Comparison of ENCODE assay signal across 10 cellular contexts in genomic region chr3:39181408-39182335, GRCh38. TPM values are rescaled to one million over a fixed set of nuclear protein-coding genes. Genes with fewer than 3 reads are reported as not detected.
DNase-seq lines count a peak whose midpoint lies in the region; ATAC-seq, FAIRE-seq and TF ChIP-seq lines count a peak whose summit lies in the region.
"Had no signal": no experiment of that assay in that cellular context is flagged by ENCODE, and none has a peak within 500 bp of the region (broad histone marks: within the 10 kb centered on the region; RNA-seq: fewer than 3 reads in every experiment).

No MANE protein-coding gene starts in this region.

- DNase-seq in Karpas-422, result peak; percentile 63
- no peak for DNase-seq in mammary epithelial cell
- no peak for DNase-seq in naive thymus-derived CD8-positive, alpha-beta T cell
- no peak for DNase-seq in hypothalamus (lab: John Stamatoyannopoulos, UW)
- no peak for DNase-seq in putamen (ENCODE audit: low spot score)
- no peak for DNase-seq in T1000 (lab: John Stamatoyannopoulos, UW)
- DNase-seq in GM12892 (ENCODE audit: insufficient read length), result no peak

- H3K4me1 Mint-ChIP-seq in naive thymus-derived CD8-positive, alpha-beta T cell, result peaks cover 21 to 41% (median 37%) of the 10 kb centered on the region in 4 donors

- TF ChIP-seq POLR2A in GM12892 (IDR thresholded peaks at IDR 0.05; ENCODE audit: low read depth, low read length), result no peak

- H3K9ac ChIP-seq in BLaER1 (no peak overlapping the region), Karpas-422 (ENCODE audit: low read length) (peak overlapping the region; percentile 25; the same call in 1 of the 2 replicates), mammary epithelial cell (ENCODE audit: insufficient read depth, low read length) (peak overlapping the region; percentile 36)

- BruUV-seq in mammary epithelial cell (replicated peaks; lab: Mats Ljungman, UMichigan), result no TSS peak

- POLR2A ChIA-PET in naive thymus-derived CD8-positive, alpha-beta T cell (lab: Charles Lee), result no interaction called here

- intact Hi-C loops in mammary epithelial cell (cut with micrococcal nuclease), result loop anchor here (2.0 kb wide), 1 partner anchor 75 kb away; the partner anchor contains the start of genes GORASP1 and TTC21A

- no peaks in the 10 kb centered on the region for H3K27me3 Mint-ChIP-seq in naive thymus-derived CD8-positive, alpha-beta T cell

- H3K9me2 ChIP-seq in Karpas-422 (replicated peaks; ENCODE audit: insufficient read depth, low read length), result no peaks in the 10 kb centered on the region

- H4K20me1 ChIP-seq in BLaER1, result no peaks in the 10 kb centered on the region
- 0 out of 2 replicates have a peak, but pooled peaks cover 4% of the 10 kb centered on the region for H4K20me1 ChIP-seq in Karpas-422 (ENCODE audit: insufficient read depth, low read depth, low read length)
- H4K20me1 ChIP-seq in mammary epithelial cell (ENCODE audit: insufficient read depth, low read length), result no peaks in the 10 kb centered on the region

- no peak overlapping the region for H3K27ac ChIP-seq in BLaER1
- no peak overlapping the region for H3K27ac ChIP-seq in Karpas-422 (ENCODE audit: low read length)
- H3K27ac ChIP-seq in mammary epithelial cell (ENCODE audit: insufficient read depth, low read depth, low read length), result no peak overlapping the region

- H3K9me3 Mint-ChIP-seq in naive thymus-derived CD8-positive, alpha-beta T cell, result no peaks in the 10 kb centered on the region

- no peak for FAIRE-seq in GM12892 (lab: Jason Lieb, UNC)

- H2AFZ ChIP-seq in Karpas-422 (ENCODE audit: low read length) (0 out of 2 replicates have a peak overlapping the region, but pooled peaks have one; percentile 13), mammary epithelial cell (ENCODE audit: low read depth, low read length) (peak overlapping the region; percentile 55)

- peak overlapping the region; percentile 98 for H3K4me2 ChIP-seq in BLaER1
- H3K4me2 ChIP-seq in Karpas-422 (ENCODE audit: low read depth, low read length, poor library complexity, severe bottlenecking), result peak overlapping the region; percentile 81
- peak overlapping the region; percentile 79 for H3K4me2 ChIP-seq in mammary epithelial cell (ENCODE audit: insufficient read depth, low read depth, low read length)

- H3K27me3 ChIP-seq in BLaER1 (no peaks in the 10 kb centered on the region), Karpas-422 (ENCODE audit: low read length) (no peaks in the 10 kb centered on the region), mammary epithelial cell (ENCODE audit: insufficient read depth, low read length) (no peaks in the 10 kb centered on the region)

- TF ChIP-seq CTCF in mammary epithelial cell (conservative IDR thresholded peaks at IDR 0.05 in 1 of 2, IDR thresholded peaks at IDR 0.05 in 1 of 2; ENCODE audit: extremely low read depth in 1 of 2, insufficient read depth in 1 of 2, low read depth in 1 of 2, low read length in 2 of 2), result no peak

- 51% methylated on average over 7 of the region's 7 CpGs for WGBS in mammary epithelial cell (ENCODE audit: low coverage, missing lambda C conversion rate)

- H3K79me2 ChIP-seq in Karpas-422 (ENCODE audit: low read length) (no peaks in the 10 kb centered on the region), mammary epithelial cell (ENCODE audit: insufficient read depth, low read length) (no peaks in the 10 kb centered on the region)

- CTCF ChIA-PET in mammary epithelial cell (lab: Charles Lee; ENCODE audit: low non-redundant PET), result no interaction called here

- dilution Hi-C loops in mammary epithelial cell (cut with HindIII; ENCODE audit: low sequenced_read_pairs), result no loop called here

- peak overlapping the region; percentile 78 to 95 (median 89) for H3K27ac Mint-ChIP-seq in naive thymus-derived CD8-positive, alpha-beta T cell

- H3K36me3 Mint-ChIP-seq in naive thymus-derived CD8-positive, alpha-beta T cell, result no peaks in the 10 kb centered on the region

- no peaks in the 10 kb centered on the region for H3K36me3 ChIP-seq in BLaER1
- H3K36me3 ChIP-seq in Karpas-422 (ENCODE audit: insufficient read depth, low read length), result no peaks in the 10 kb centered on the region
- no peaks in the 10 kb centered on the region for H3K36me3 ChIP-seq in mammary epithelial cell (ENCODE audit: insufficient read depth, low read length)

- in situ Hi-C loops in mammary epithelial cell (cut with MboI; ENCODE audit: low sequenced_read_pairs in 2 of 2), result loop anchor here in 1 of 2 donors (25.0 kb wide), 1 partner anchor 206 kb away; the partner anchor contains the start of gene SLC25A38

- no peak overlapping the region for H3K4me3 ChIP-seq in BLaER1
- peak overlapping the region; percentile 66 for H3K4me3 ChIP-seq in Karpas-422 (ENCODE audit: low read length)
- H3K4me3 ChIP-seq in mammary epithelial cell (replicated peaks in 1 of 3; ENCODE audit: insufficient read depth in 1 of 3, low read depth in 2 of 3, low read length in 3 of 3), result peak overlapping the region in 1 of 3 experiments; percentile 22

- no peak for ATAC-seq in naive thymus-derived CD8-positive, alpha-beta T cell

- H3K9me3 ChIP-seq in BLaER1 (no peaks in the 10 kb centered on the region), Karpas-422 (ENCODE audit: low read length) (no peaks in the 10 kb centered on the region), mammary epithelial cell (replicated peaks; ENCODE audit: insufficient read depth, low read length) (no peaks in the 10 kb centered on the region)

- peak overlapping the region; percentile 20 to 85 (median 75) for H3K4me3 Mint-ChIP-seq in naive thymus-derived CD8-positive, alpha-beta T cell

- H3K4me1 ChIP-seq in BLaER1 (peaks cover 67% of the 10 kb centered on the region), Karpas-422 (ENCODE audit: low read length) (peaks cover 31% of the 10 kb centered on the region), mammary epithelial cell (ENCODE audit: insufficient read depth, low read length) (peaks cover 36% of the 10 kb centered on the region)

RNA-seq across cellular contexts. Expression of gene XIRP1, which starts 10.7 kb away (rescaled TPM):
- total RNA-seq in Karpas-422 (2014; rRNA removed; shearing (Covaris generic); ENCODE audit: low replicate concordance), result not detected in 2 replicates
- not detected for total RNA-seq in mammary epithelial cell
- polyA plus RNA-seq in mammary epithelial cell, result not detected
- polyA minus RNA-seq in mammary epithelial cell, result not detected
- total RNA-seq in naive thymus-derived CD8-positive, alpha-beta T cell, result not detected
- polyA plus RNA-seq in naive thymus-derived CD8-positive, alpha-beta T cell, result not detected
- polyA plus RNA-seq in GM12892 (2012; ENCODE audit: missing spikeins), result 0.89 TPM
- total RNA-seq: dermis microvascular lymphatic vessel endothelial cell, occipital lobe had no signal

RNA-seq across cellular contexts. Expression of gene CSRNP1, which starts 28.3 kb away (rescaled TPM):
- total RNA-seq in Karpas-422 (2014; rRNA removed; shearing (Covaris generic); ENCODE audit: low replicate concordance), result 10.3 and 11.1 TPM in 2 replicates
- 1 to 10 TPM; 6.5 to 9.6 TPM for total RNA-seq in mammary epithelial cell
- 8.4 TPM for polyA plus RNA-seq in mammary epithelial cell
- polyA minus RNA-seq in mammary epithelial cell, result 22.2 TPM
- 10 to 100 TPM; 15.0 to 17.4 TPM for total RNA-seq in naive thymus-derived CD8-positive, alpha-beta T cell
- polyA plus RNA-seq in naive thymus-derived CD8-positive, alpha-beta T cell, result 10 to 100 TPM in 2 of 3 donors, 1 to 10 TPM in 1; 8.0 to 17.1 (median 10.9) TPM
- polyA plus RNA-seq in GM12892 (2012; ENCODE audit: missing spikeins), result 14.0 TPM
